ENCODE assay signal across 21 cellular contexts in the genomic region with DNA sequence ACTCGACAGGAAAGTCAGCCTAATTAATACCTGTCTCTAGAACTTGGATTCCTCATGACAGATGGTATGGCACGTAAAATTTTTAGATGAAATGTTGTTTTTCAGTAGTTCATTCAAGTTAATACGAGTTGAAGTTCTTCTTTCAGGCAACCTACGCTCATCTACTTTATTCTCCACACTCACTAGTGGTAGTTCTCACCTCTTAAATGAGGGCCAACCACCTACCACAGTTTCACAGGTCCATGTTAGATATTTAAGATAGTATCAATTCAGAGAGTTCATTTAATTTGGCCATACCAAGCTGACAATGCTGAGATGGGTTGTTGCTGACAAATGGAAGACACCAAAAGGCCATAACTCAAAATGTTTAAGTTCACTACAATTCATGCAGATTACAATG.
"Had no signal": no experiment of that assay in that cellular context is flagged by ENCODE, and none has a peak within 500 bp of the region (broad histone marks: within the 10 kb centered on the region; RNA-seq: fewer than 3 reads in every experiment).

No MANE protein-coding gene starts in this region.

- H3K27ac Mint-ChIP-seq: activated CD4-positive, alpha-beta memory T cell treated with anti-CD3 and anti-CD28 coated beads, Interleukin-2, amount 10 ng/mL, durations not matched to agents 7 days and 5 days; activated naive CD8-positive, alpha-beta T cell treated with anti-CD3 and anti-CD28 coated beads for 36 hours; stimulated activated naive CD8-positive, alpha-beta T cell treated with anti-CD3 and anti-CD28 coated beads, Interleukin-15, amount 100 ng/mL, for 72 hours had no signal

- H3K27me3 Mint-ChIP-seq: activated CD4-positive, alpha-beta memory T cell treated with anti-CD3 and anti-CD28 coated beads, Interleukin-2, amount 10 ng/mL, durations not matched to agents 7 days and 5 days; activated naive CD8-positive, alpha-beta T cell treated with anti-CD3 and anti-CD28 coated beads for 36 hours; naive B cell; stimulated activated naive CD8-positive, alpha-beta T cell treated with anti-CD3 and anti-CD28 coated beads, Interleukin-15, amount 100 ng/mL, for 72 hours had no signal

- H3K36me3 ChIP-seq: cardiac muscle cell had no signal

- H3K4me3 Mint-ChIP-seq: activated CD4-positive, alpha-beta memory T cell treated with anti-CD3 and anti-CD28 coated beads, Interleukin-2, amount 10 ng/mL, durations not matched to agents 7 days and 5 days; activated naive CD8-positive, alpha-beta T cell treated with anti-CD3 and anti-CD28 coated beads for 36 hours; naive B cell; stimulated activated naive CD8-positive, alpha-beta T cell treated with anti-CD3 and anti-CD28 coated beads, Interleukin-15, amount 100 ng/mL, for 72 hours had no signal

- H3K9me3 ChIP-seq: mucosa of descending colon had no signal

- H3K4me3 ChIP-seq: cardiac muscle cell, mucosa of descending colon had no signal

- ATAC-seq: mucosa of descending colon; stimulated activated naive CD8-positive, alpha-beta T cell treated with anti-CD3 and anti-CD28 coated beads, Interleukin-15, amount 100 ng/mL, for 72 hours had no signal

- H3K27ac ChIP-seq: cardiac muscle cell, epithelial cell of prostate, WERI-Rb-1 had no signal

- H3K9me3 Mint-ChIP-seq: activated CD4-positive, alpha-beta memory T cell treated with anti-CD3 and anti-CD28 coated beads, Interleukin-2, amount 10 ng/mL, durations not matched to agents 7 days and 5 days; activated naive CD8-positive, alpha-beta T cell treated with anti-CD3 and anti-CD28 coated beads for 36 hours; naive B cell; stimulated activated naive CD8-positive, alpha-beta T cell treated with anti-CD3 and anti-CD28 coated beads, Interleukin-15, amount 100 ng/mL, for 72 hours had no signal

- H3K27me3 ChIP-seq: cardiac muscle cell had no signal

- DNase-seq: activated CD4-positive, alpha-beta memory T cell treated with anti-CD3 and anti-CD28 coated beads, Interleukin-2, amount 10 ng/mL, durations not matched to agents 7 days and 5 days; activated CD4-positive, alpha-beta T cell treated with anti-CD3 and anti-CD28 coated beads for 4 hours; activated gamma-delta T cell; activated naive CD8-positive, alpha-beta T cell treated with anti-CD3 and anti-CD28 coated beads for 36 hours; activated T-cell treated with anti-CD3 and anti-CD28 coated beads, Interleukin-2, amount 50 U/mL, for 48 hours; amygdala; dermis blood vessel endothelial cell; foreskin fibroblast; mesenchymal stem cell; mucosa of descending colon; naive B cell; nucleus accumbens; posterior cingulate gyrus; retina; stimulated activated CD8-positive, alpha-beta memory T cell treated with anti-CD3 and anti-CD28 coated beads, Interleukin-4, amount 100 ng/mL, for 48 hours; stimulated activated naive CD8-positive, alpha-beta T cell treated with anti-CD3 and anti-CD28 coated beads, Interleukin-15, amount 100 ng/mL, for 72 hours; T-helper 2 cell; trophoblast cell; WERI-Rb-1 had no signal
